ENCODE assay signal across 14 cellular contexts in the genomic region with DNA sequence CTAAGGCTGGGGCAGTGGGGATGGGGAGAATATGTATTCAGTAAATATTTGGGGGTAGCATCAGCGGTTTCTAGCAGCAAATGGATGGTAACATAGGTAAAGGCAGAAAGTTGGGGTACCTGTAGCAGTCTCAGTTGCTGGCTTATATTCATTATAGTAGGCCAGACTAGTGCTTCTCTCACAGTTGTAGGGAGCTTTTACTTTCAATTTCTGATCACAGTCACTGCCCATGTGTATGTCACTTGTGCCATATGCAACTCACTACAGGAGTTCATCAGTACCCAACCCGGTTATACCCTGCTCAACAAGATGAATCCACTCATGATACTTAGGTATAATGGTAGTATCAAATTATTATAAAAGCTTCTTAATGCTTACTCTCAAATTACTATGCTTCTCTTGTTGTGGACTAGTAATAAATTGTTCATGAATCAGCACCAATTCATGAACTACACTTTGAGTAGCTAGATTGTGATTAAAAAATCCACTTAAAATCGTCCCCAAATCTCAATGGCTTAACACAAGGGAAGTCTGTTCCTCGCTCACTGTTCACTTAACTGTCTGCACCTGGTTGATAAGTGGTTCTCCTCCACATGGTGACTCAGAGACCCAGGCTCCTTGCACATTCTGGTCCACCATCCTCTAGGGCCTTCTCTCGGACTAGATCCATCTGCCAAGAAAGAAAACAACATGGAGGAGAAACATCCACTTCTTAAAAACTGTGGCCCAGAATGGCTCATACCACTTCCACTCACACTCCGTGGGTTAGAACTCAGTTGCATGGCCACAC. TPM values are rescaled to one million over a fixed set of nuclear protein-coding genes. Genes with fewer than 3 reads are reported as not detected.
A peak's percentile ranks its signal among the peaks of the same experiment; 100 is the strongest.
DNase-seq lines count a peak whose midpoint lies in the region; ATAC-seq, FAIRE-seq and TF ChIP-seq lines count a peak whose summit lies in the region.
"Had no signal": no experiment of that assay in that cellular context is flagged by ENCODE, and none has a peak within 500 bp of the region (broad histone marks: within the 10 kb centered on the region; RNA-seq: fewer than 3 reads in every experiment).

No MANE protein-coding gene starts in this region.

- no peak for DNase-seq in natural killer cell treated with Interleukin-12 subunit alpha and Interleukin-12 subunit beta and Interleukin-15 and Interleukin-18, amount 100 ng/mL, for 72 hours (ENCODE audit: low spot score)
- DNase-seq in HepG2 (ENCODE audit: low spot score): no peak
- DNase-seq in Ammon's horn (ENCODE audit: low spot score): no peak
- DNase-seq: activated B cell treated with CpG ODN at 0.5 μM for 24 hours; C1 segment of cervical spinal cord; DND-41; NCI-H2081; stimulated activated CD4-positive, alpha-beta T cell treated with anti-CD3 and anti-CD28 coated beads, Interleukin-12 subunit alpha, Interleukin-12 subunit beta, amount 100 ng/mL, for 4 hours had no signal

- FAIRE-seq in HepG2 (lab: Jason Lieb, UNC): no peak

- peaks cover 3% of the 10 kb centered on the region for H3K9me3 Mint-ChIP-seq in natural killer cell treated with Interleukin-12 subunit alpha and Interleukin-12 subunit beta and Interleukin-15 and Interleukin-18, amount 100 ng/mL, for 72 hours

- H3K27me3 Mint-ChIP-seq in natural killer cell treated with Interleukin-12 subunit alpha and Interleukin-12 subunit beta and Interleukin-15 and Interleukin-18, amount 100 ng/mL, for 72 hours: no peaks in the 10 kb centered on the region

- H3K79me2 ChIP-seq in HepG2 (ENCODE audit: insufficient read depth, low read length): no peaks in the 10 kb centered on the region

- no peak overlapping the region for H3K4me2 ChIP-seq in HepG2 (ENCODE audit: low read depth, low read length)

- H3K4me3 Mint-ChIP-seq in natural killer cell treated with Interleukin-12 subunit alpha and Interleukin-12 subunit beta and Interleukin-15 and Interleukin-18, amount 100 ng/mL, for 72 hours: no peak overlapping the region
- H3K4me3 Mint-ChIP-seq: activated B cell treated with CpG ODN at 0.5 μM for 24 hours had no signal

- no peak overlapping the region for H3K9ac ChIP-seq in HepG2 (ENCODE audit: insufficient read depth, low read depth, low read length)

- 2% methylated on average over 6 of the region's 6 CpGs for WGBS in HepG2 (ENCODE audit: low lambda C conversion rate)

- TF ChIP-seq POLR2A in HepG2 (IDR thresholded peaks at IDR 0.05; ENCODE audit: insufficient read depth in 1 of 2, low read depth in 2 of 2, low read length in 2 of 2): no peak

- no peaks in the 10 kb centered on the region for H3K36me3 ChIP-seq in HepG2 (replicated peaks in 1 of 2; ENCODE audit: control insufficient read depth in 1 of 2, insufficient read depth in 2 of 2, low read length in 2 of 2)
- H3K36me3 ChIP-seq: HAP-1 had no signal

- H3K36me3 Mint-ChIP-seq in natural killer cell treated with Interleukin-12 subunit alpha and Interleukin-12 subunit beta and Interleukin-15 and Interleukin-18, amount 100 ng/mL, for 72 hours: peaks cover 18% of the 10 kb centered on the region

- H3K9me3 ChIP-seq in HepG2 (ENCODE audit: low read length): no peaks in the 10 kb centered on the region
- H3K9me3 ChIP-seq: HAP-1 had no signal

- H3K4me1 Mint-ChIP-seq in natural killer cell treated with Interleukin-12 subunit alpha and Interleukin-12 subunit beta and Interleukin-15 and Interleukin-18, amount 100 ng/mL, for 72 hours (ENCODE audit: low read depth in 2 of 2): peaks cover 10 to 12% of the 10 kb centered on the region in 2 donors
- H3K4me1 Mint-ChIP-seq: activated B cell treated with CpG ODN at 0.5 μM for 24 hours had no signal

- POLR2A ChIA-PET in HepG2 (lab: Yijun Ruan, JAX): no interaction called here

- ATAC-seq in GM18861 (IDR thresholded peaks at IDR 0.05; ENCODE audit: unreplicated experiment) (peak; percentile 64), GM21390 (IDR thresholded peaks at IDR 0.05; ENCODE audit: unreplicated experiment) (peak; percentile 58), HG03196 (IDR thresholded peaks at IDR 0.05; ENCODE audit: unreplicated experiment) (peak; percentile 75), HepG2 (no peak), HG02642 (IDR thresholded peaks at IDR 0.05; ENCODE audit: poor library complexity, unreplicated experiment) (no peak)
- peak; percentile 85 to 86 for ATAC-seq in natural killer cell treated with Interleukin-12 subunit alpha and Interleukin-12 subunit beta and Interleukin-15 and Interleukin-18, amount 100 ng/mL, for 72 hours

- 0 out of 5 replicates have a peak, but pooled peaks cover 0 to 4% of the 10 kb centered on the region in 2 experiments for H3K27me3 ChIP-seq in HepG2 (ENCODE audit: control insufficient read depth in 1 of 2, insufficient read depth in 2 of 2, low read length in 2 of 2)

- no peaks in the 10 kb centered on the region for H4K20me1 ChIP-seq in HepG2 (ENCODE audit: insufficient read depth, low read length)

- TF ChIP-seq CTCF in HepG2 (CRISPR knock-in tag; IDR thresholded peaks at IDR 0.05): no peak

- no peaks in the 10 kb centered on the region for H3K4me1 ChIP-seq in HepG2 (ENCODE audit: insufficient read depth, low read length)
- H3K4me1 ChIP-seq: HAP-1 had no signal

- BruUV-seq in HepG2 (replicated peaks; lab: Mats Ljungman, UMichigan): no TSS peak

- TF ChIP-seq EP300 in HepG2 (IDR thresholded peaks at IDR 0.05; ENCODE audit: low read depth in 2 of 2, low read length in 2 of 2) (no peak), HepG2 (CRISPR knock-in tag; IDR thresholded peaks at IDR 0.05; ENCODE audit: borderline replicate concordance) (no peak)

- no peak for TF ChIP-seq RAD21 in HepG2 (CRISPR knock-in tag; IDR thresholded peaks at IDR 0.05)

- intact Hi-C loops in HepG2 (cut with micrococcal nuclease; ENCODE audit: unreplicated experiment): no loop called here

- no peak overlapping the region for H2AFZ ChIP-seq in HepG2 (ENCODE audit: low read length)

- CTCF ChIA-PET in HepG2 (lab: Yijun Ruan, JAX; ENCODE audit: low intra/inter-chr PET ratio, low total read pairs): no interaction called here

- H3K4me3 ChIP-seq in HepG2 (replicated peaks in 1 of 3; ENCODE audit: insufficient read depth in 1 of 3, low read depth in 2 of 3, low read length in 3 of 3): no peak overlapping the region
- H3K4me3 ChIP-seq: HAP-1 had no signal

- H3K27ac ChIP-seq in HepG2 (ENCODE audit: extremely low read length, insufficient read depth, low read length): no peak overlapping the region
- H3K27ac ChIP-seq: RWPE1 had no signal

- in situ Hi-C loops in HepG2 (cut with HindIII; ENCODE audit: extremely low pct_ligation_motif_present, low pct_unique_long_range_greater_than_20kb): no loop called here

- no peak overlapping the region for H3K27ac Mint-ChIP-seq in natural killer cell treated with Interleukin-12 subunit alpha and Interleukin-12 subunit beta and Interleukin-15 and Interleukin-18, amount 100 ng/mL, for 72 hours
- H3K27ac Mint-ChIP-seq: activated B cell treated with CpG ODN at 0.5 μM for 24 hours had no signal

TF ChIP-seq in HepG2, 621 proteins besides CTCF, POLR2A, EP300 and RAD21 (continues in another document):
- TF ChIP-seq ZFY (CRISPR knock-in tag; IDR thresholded peaks at IDR 0.05) (no peak), NR2F1 (CRISPR knock-in tag; IDR thresholded peaks at IDR 0.05) (no peak), ZIK1 (CRISPR knock-in tag; IDR thresholded peaks at IDR 0.05; ENCODE audit: borderline replicate concordance, low read depth) (no peak)

RNA-seq across cellular contexts. Expression of a gene that starts 31.3 kb away (rescaled TPM):
- 10 to 100 TPM; 12.2 to 18.1 TPM for total RNA-seq in natural killer cell treated with Interleukin-12 subunit alpha and Interleukin-12 subunit beta and Interleukin-15 and Interleukin-18, amount 100 ng/mL, for 72 hours
- 3.4 and 4.0 TPM in 2 replicates for total RNA-seq in HepG2 (2016; rRNA removed; fragmentation: Illumina TruSeq; extraction: Trizol)
- 0.44 and 0.51 TPM in 2 replicates for total RNA-seq in HepG2 (2016; cell fraction: cytosol; rRNA removed; fragmentation: Illumina TruSeq; extraction: Trizol; ENCODE audit: low read depth)
- total RNA-seq in HepG2 (2016; cell fraction: insoluble cytoplasmic fraction; rRNA removed; fragmentation: Illumina TruSeq; extraction: Trizol): 3.1 and 4.3 TPM in 2 replicates
- total RNA-seq in HepG2 (2016; cell fraction: membrane; rRNA removed; fragmentation: Illumina TruSeq; extraction: Trizol): 1.4 and 2.1 TPM in 2 replicates
- 7.4 and 7.5 TPM in 2 replicates for total RNA-seq in HepG2 (2016; cell fraction: nucleus; rRNA removed; fragmentation: Illumina TruSeq; extraction: Trizol)
- 8.4 and 10.8 TPM in 2 replicates for polyA plus RNA-seq in HepG2 (2011; rRNA removed)
- 5.9 and 6.1 TPM in 2 replicates for polyA plus RNA-seq in HepG2 (2011; cell fraction: cytosol; rRNA removed)
- polyA plus RNA-seq in HepG2 (2011; cell fraction: nucleus; rRNA removed): 11.9 and 15.8 TPM in 2 replicates
- 4.5 and 4.6 TPM in 2 replicates for polyA plus RNA-seq in HepG2 (2012)
- polyA plus RNA-seq in HepG2 (2016; cell fraction: cytosol; fragmentation: Illumina TruSeq; extraction: Trizol; ENCODE audit: low read depth): 0.19 and 0.22 TPM in 2 replicates
- polyA plus RNA-seq in HepG2 (2016; cell fraction: insoluble cytoplasmic fraction; fragmentation: Illumina TruSeq; extraction: Trizol; ENCODE audit: low read depth): 2.5 and 2.8 TPM in 2 replicates
- polyA plus RNA-seq in HepG2 (2016; cell fraction: membrane; fragmentation: Illumina TruSeq; extraction: Trizol; ENCODE audit: low read depth): 0.60 and 1.1 TPM in 2 replicates
- polyA plus RNA-seq in HepG2 (2016; cell fraction: nucleus; fragmentation: Illumina TruSeq; extraction: Trizol; ENCODE audit: insufficient read depth, low read depth): 8.3 and 9.2 TPM in 2 replicates
- polyA minus RNA-seq in HepG2 (2011; rRNA and poly(A)+ RNA removed; ENCODE audit: low replicate concordance): 15.9 and 18.7 TPM in 2 replicates
- polyA minus RNA-seq in HepG2 (2011; cell fraction: cytosol; rRNA and poly(A)+ RNA removed): 4.0 and 4.7 TPM in 2 replicates
- polyA minus RNA-seq in HepG2 (2011; cell fraction: nucleus; rRNA and poly(A)+ RNA removed): 21.9 and 26.4 TPM in 2 replicates

Comparison
In these comparisons a context has a peak if more than half of its experiments do, and no peak if none do; other contexts are left out.
1. ATAC-seq: peak in GM18861 (single experiment), GM21390 (single experiment), HG03196 (single experiment) and natural killer cell treated with Interleukin-12 subunit alpha and Interleukin-12 subunit beta and Interleukin-15 and Interleukin-18, amount 100 ng/mL, for 72 hours (2 of 2); none in HepG2 (single experiment) and HG02642 (single experiment).